Comparison of ENCODE assay signal across 1 cellular context in genomic region chr6:89375427-89375868, GRCh38.
TF ChIP-seq lines count a peak whose summit lies in the region.

No MANE protein-coding gene starts in this region.

TF ChIP-seq in H1, 55 proteins besides CTCF, POLR2A, EP300 and RAD21:
- no peak for TF ChIP-seq POLR2AphosphoS5 (IDR thresholded peaks at IDR 0.05; ENCODE audit: low read depth, low read length)
- peak in 1 of 2 experiments; percentile 82; a peak in 2 of 4 replicates for TF ChIP-seq SIN3A (conservative IDR thresholded peaks at IDR 0.05 in 1 of 2, IDR thresholded peaks at IDR 0.05 in 1 of 2; ENCODE audit: low read depth in 1 of 2, low read length in 2 of 2)
- TF ChIP-seq CBX8 (IDR thresholded peaks at IDR 0.05; ENCODE audit: borderline replicate concordance, low read depth, low read length): no peak
- peak; percentile 14; the same call in 1 of the 2 replicates for TF ChIP-seq TEAD4 (IDR thresholded peaks at IDR 0.05; ENCODE audit: low read depth, low read length)
- no peak for TF ChIP-seq BACH1 (IDR thresholded peaks at IDR 0.05; ENCODE audit: low read length)
- TF ChIP-seq CBX5 (IDR thresholded peaks at IDR 0.05; ENCODE audit: low read depth, low read length): no peak
- no peak for TF ChIP-seq ZNF274 (IDR thresholded peaks at IDR 0.05; ENCODE audit: borderline replicate concordance, extremely low read depth, low read length)
- 0 out of 2 replicates have a peak, but pooled peaks have one; percentile 25 for TF ChIP-seq SP1 (IDR thresholded peaks at IDR 0.05; ENCODE audit: low read depth, low read length)
- TF ChIP-seq RNF2 (IDR thresholded peaks at IDR 0.05; ENCODE audit: borderline replicate concordance, low read depth, low read length, missing control alignments, poor library complexity, severe bottlenecking): no peak
- no peak for TF ChIP-seq SRF (IDR thresholded peaks at IDR 0.05; ENCODE audit: low read depth, low read length)
- peak; percentile 95 for TF ChIP-seq CEBPB (IDR thresholded peaks at IDR 0.05; ENCODE audit: low read depth, low read length)
- no peak for TF ChIP-seq YY1 (IDR thresholded peaks at IDR 0.05; ENCODE audit: low read depth, low read length)
- no peak for TF ChIP-seq TAF7 (optimal IDR thresholded peaks at IDR 0.05; ENCODE audit: borderline replicate concordance, low read depth, low read length)
- TF ChIP-seq HDAC2 (IDR thresholded peaks at IDR 0.05; ENCODE audit: borderline replicate concordance in 1 of 2, low read depth in 2 of 2, low read length in 2 of 2): no peak
- no peak for TF ChIP-seq HDAC6 (IDR thresholded peaks at IDR 0.05; ENCODE audit: low read depth, low read length)
- TF ChIP-seq MAFK (IDR thresholded peaks at IDR 0.05; ENCODE audit: low read depth, low read length): no peak
- TF ChIP-seq ATF2 (IDR thresholded peaks at IDR 0.05; ENCODE audit: low read length): peak; percentile 53; the same call in 1 of the 2 replicates
- TF ChIP-seq RXRA (IDR thresholded peaks at IDR 0.05; ENCODE audit: insufficient read depth, low read depth, low read length): no peak
- no peak for TF ChIP-seq CHD7 (IDR thresholded peaks at IDR 0.05; ENCODE audit: insufficient replicate concordance, low read length)
- peak; percentile 22 for TF ChIP-seq ASH2L (IDR thresholded peaks at IDR 0.05; ENCODE audit: low read length)
- TF ChIP-seq GTF2F1 (IDR thresholded peaks at IDR 0.05; ENCODE audit: borderline replicate concordance, low read depth, low read length): no peak
- TF ChIP-seq MAX (IDR thresholded peaks at IDR 0.05): peak; percentile 64
- TF ChIP-seq EGR1 (IDR thresholded peaks at IDR 0.05; ENCODE audit: borderline replicate concordance, low read depth, low read length): no peak
- no peak for TF ChIP-seq FOSL1 (IDR thresholded peaks at IDR 0.05; ENCODE audit: insufficient read depth, low read depth, low read length)
- no peak for TF ChIP-seq NRF1 (IDR thresholded peaks at IDR 0.05; ENCODE audit: low read depth, low read length)
- TF ChIP-seq JUND (IDR thresholded peaks at IDR 0.05; ENCODE audit: low read length): no peak
- no peak for TF ChIP-seq BRCA1 (IDR thresholded peaks at IDR 0.05; ENCODE audit: low read depth, low read length)
- TF ChIP-seq SIX5 (IDR thresholded peaks at IDR 0.05; ENCODE audit: low read depth, low read length): no peak
- no peak for TF ChIP-seq CREB1 (IDR thresholded peaks at IDR 0.05)
- TF ChIP-seq KDM1A (IDR thresholded peaks at IDR 0.05; ENCODE audit: borderline replicate concordance, low read length): peak; percentile 76; the same call in 1 of the 2 replicates
- TF ChIP-seq USF2 (IDR thresholded peaks at IDR 0.05; ENCODE audit: low read length): peak; percentile 81
- no peak for TF ChIP-seq RFX5 (IDR thresholded peaks at IDR 0.05; ENCODE audit: borderline replicate concordance, low read depth, low read length)
- peak; percentile 84 for TF ChIP-seq TCF12 (IDR thresholded peaks at IDR 0.05; ENCODE audit: low read depth, low read length)
- peak; percentile 40; the same call in 1 of the 2 replicates for TF ChIP-seq TAF1 (IDR thresholded peaks at IDR 0.05; ENCODE audit: low read depth, low read length)
- no peak for TF ChIP-seq CHD1 (IDR thresholded peaks at IDR 0.05; ENCODE audit: low read depth, low read length)
- peak; percentile 87; the same call in 1 of the 2 replicates for TF ChIP-seq SP4 (IDR thresholded peaks at IDR 0.05; ENCODE audit: low read length)
- TF ChIP-seq PHF8 (conservative IDR thresholded peaks at IDR 0.05; ENCODE audit: low read depth, low read length): no peak
- no peak for TF ChIP-seq BCL11A (IDR thresholded peaks at IDR 0.05; ENCODE audit: low read depth in 2 of 2, low read length in 2 of 2)
- TF ChIP-seq CHD2 (IDR thresholded peaks at IDR 0.05; ENCODE audit: low read length): no peak
- TF ChIP-seq JUN (IDR thresholded peaks at IDR 0.05; ENCODE audit: low read depth, low read length): no peak; the same call in 1 of the 2 replicates
TF ChIP-seq in H1: peak in this region for 12.
